ENCODE assay signal across 22 cellular contexts in the genomic region with DNA sequence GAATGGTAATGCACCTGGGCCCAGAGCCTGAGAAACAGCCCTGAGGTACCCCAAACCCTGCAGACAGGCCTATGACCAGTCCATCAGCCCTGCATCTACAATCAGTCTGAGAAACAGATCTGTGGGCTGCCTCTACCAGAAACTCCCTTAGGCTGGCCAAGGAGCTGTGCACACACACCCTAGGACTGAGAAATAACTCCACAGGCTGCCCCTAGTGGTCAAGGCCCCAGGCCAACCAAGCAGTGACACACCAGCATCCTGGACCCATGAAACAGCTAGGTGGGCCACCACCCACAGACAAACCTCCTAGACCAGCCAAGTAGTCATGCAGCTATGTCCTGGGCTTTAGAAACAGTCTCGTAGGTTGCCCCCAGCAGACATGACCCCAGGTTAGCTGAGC.
A peak's percentile ranks its signal among the peaks of the same experiment; 100 is the strongest.
DNase-seq lines count a peak whose midpoint lies in the region; ATAC-seq, FAIRE-seq and TF ChIP-seq lines count a peak whose summit lies in the region.
"Had no signal": no experiment of that assay in that cellular context is flagged by ENCODE, and none has a peak within 500 bp of the region (broad histone marks: within the 10 kb centered on the region; RNA-seq: fewer than 3 reads in every experiment).

No MANE protein-coding gene starts in this region.

- no peaks in the 10 kb centered on the region for H3K27me3 Mint-ChIP-seq in H9 (ENCODE audit: low read depth)

- H3K56ac ChIP-seq in H9 (ENCODE audit: insufficient read length, low read depth, low read length) = no peak overlapping the region

- ATAC-seq in activated CD4-positive, CD25-positive, alpha-beta regulatory T cell treated with anti-CD3 and anti-CD28 coated beads, Interleukin-2, amount 50 U/mL, for 24 hours = no peak
- ATAC-seq: activated CD8-positive, alpha-beta T cell treated with anti-CD3 and anti-CD28 coated beads, Interleukin-2, amount 10 ng/mL, durations not matched to agents 7 days and 5 days; activated T-helper 17 cell treated with anti-CD3 and anti-CD28 coated beads, Interleukin-2, amount 50 U/mL, for 72 hours had no signal

- H3K27me3 ChIP-seq in H9 (ENCODE audit: insufficient read depth, low read length) = no peaks in the 10 kb centered on the region
- H3K27me3 ChIP-seq in WERI-Rb-1 (ENCODE audit: insufficient read depth, low read depth, severe bottlenecking) = no peaks in the 10 kb centered on the region
- no peaks in the 10 kb centered on the region for H3K27me3 ChIP-seq in keratinocyte (ENCODE audit: control insufficient read depth, extremely low read depth, insufficient read depth, low read length)
- H3K27me3 ChIP-seq: adrenal gland, right atrium auricular region had no signal

- no peak overlapping the region for H4K91ac ChIP-seq in H9 (ENCODE audit: insufficient read length, low read depth, low read length)

- 0 out of 5 replicates have a peak, but pooled peaks cover 0 to 2% of the 10 kb centered on the region in 2 experiments for H3K9me3 Mint-ChIP-seq in H9

- H3T11ph ChIP-seq in H9 (ENCODE audit: low read length) = no peak overlapping the region

- no peak overlapping the region for H2BK15ac ChIP-seq in H9 (ENCODE audit: low read depth, low read length)

- no peak overlapping the region for H4K8ac ChIP-seq in H9 (replicated peaks; ENCODE audit: insufficient read length, low read depth, low read length)

- H4K20me1 ChIP-seq in H9 (ENCODE audit: control insufficient read depth, insufficient read depth, insufficient read length) = no peaks in the 10 kb centered on the region
- H4K20me1 ChIP-seq in keratinocyte (ENCODE audit: control insufficient read depth, extremely low read depth, insufficient read depth, low read length) = no peaks in the 10 kb centered on the region

- H2BK20ac ChIP-seq in H9 (ENCODE audit: low read depth, low read length, poor library complexity, severe bottlenecking) = no peak overlapping the region

- H2BK120ac ChIP-seq in H9 (ENCODE audit: low read depth, low read length, poor library complexity, severe bottlenecking) = no peak overlapping the region

- TF ChIP-seq CTCF in C4-2B (conservative IDR thresholded peaks at IDR 0.05) (peak; percentile 23), H9 (conservative IDR thresholded peaks at IDR 0.05) (peak; percentile 51), WERI-Rb-1 (IDR thresholded peaks at IDR 0.05; ENCODE audit: low read depth, low read length) (peak; percentile 34; the same call in 1 of the 2 replicates), keratinocyte (optimal IDR thresholded peaks at IDR 0.05 in 1 of 3, IDR thresholded peaks at IDR 0.05 in 1 of 3, conservative IDR thresholded peaks at IDR 0.05 in 1 of 3; ENCODE audit: extremely low read depth in 1 of 3, insufficient read depth in 2 of 3, low read length in 3 of 3) (peak in 2 of 3 experiments; percentile 17)

- H3K23me2 ChIP-seq in H9 (ENCODE audit: insufficient read length, low read depth, low read length, poor library complexity, severe bottlenecking) = no peaks in the 10 kb centered on the region

- no peak overlapping the region for H2AK5ac ChIP-seq in H9 (ENCODE audit: insufficient read length, low read length)

- H3K4me3 ChIP-seq in WERI-Rb-1 (ENCODE audit: low read depth, low read length) (no peak overlapping the region), keratinocyte (ENCODE audit: control insufficient read depth in 2 of 3, extremely low read depth in 1 of 3, insufficient read depth in 2 of 3, low read depth in 1 of 3, low read length in 3 of 3) (no peak overlapping the region)
- H3K4me3 ChIP-seq: adrenal gland, PC-9, right atrium auricular region, thoracic aorta had no signal

- H3K4me2 ChIP-seq in H9 (ENCODE audit: insufficient read depth, insufficient read length, low read length) (no peak overlapping the region), keratinocyte (ENCODE audit: control insufficient read depth, extremely low read depth, insufficient read depth, low read depth, low read length) (no peak overlapping the region)
- H3K4me2 ChIP-seq: PC-9 had no signal

- H3K23ac ChIP-seq in H9 (ENCODE audit: insufficient read length, low read depth, low read length) = no peak overlapping the region

- no peaks in the 10 kb centered on the region for H3K36me3 ChIP-seq in WERI-Rb-1
- no peaks in the 10 kb centered on the region for H3K36me3 ChIP-seq in keratinocyte (ENCODE audit: control insufficient read depth in 2 of 2, extremely low read depth in 1 of 2, insufficient read depth in 2 of 2, low read length in 2 of 2)
- H3K36me3 ChIP-seq: adrenal gland, right atrium auricular region, thoracic aorta had no signal

- WGBS in H9 (ENCODE audit: extremely low coverage, insufficient read length, low lambda C conversion rate) = no CpG with 5 or more reads among the region's 1 CpG

- H3K27ac ChIP-seq in C4-2B (no peak overlapping the region), H9 (ENCODE audit: insufficient read length, low read depth, low read length) (no peak overlapping the region), WERI-Rb-1 (no peak overlapping the region), keratinocyte (ENCODE audit: control insufficient read depth, insufficient read depth, low read length) (no peak overlapping the region)
- H3K27ac ChIP-seq: adrenal gland, PC-9, right atrium auricular region, thoracic aorta had no signal

- FAIRE-seq in keratinocyte (lab: Jason Lieb, UNC) = no peak
- FAIRE-seq: GM12892 had no signal

- no peaks in the 10 kb centered on the region for H3K36me3 Mint-ChIP-seq in H9 (ENCODE audit: insufficient read depth in 1 of 3, low read depth in 3 of 3)
- H3K36me3 Mint-ChIP-seq: CD14-positive monocyte had no signal

- H2AFZ ChIP-seq in H9 (ENCODE audit: low read length) = no peak overlapping the region
- no peak overlapping the region for H2AFZ ChIP-seq in keratinocyte (ENCODE audit: control insufficient read depth, low read length)
- H2AFZ ChIP-seq: PC-9 had no signal

- H3K4me3 Mint-ChIP-seq in H9 = no peak overlapping the region
- H3K4me3 Mint-ChIP-seq: activated CD8-positive, alpha-beta T cell treated with anti-CD3 and anti-CD28 coated beads, Interleukin-2, amount 10 ng/mL, durations not matched to agents 7 days and 5 days; activated T-helper 17 cell treated with anti-CD3 and anti-CD28 coated beads, Interleukin-2, amount 50 U/mL, for 72 hours; CD14-positive monocyte; mesothelial cell of epicardium had no signal

- no peaks in the 10 kb centered on the region; the same call in 1 of the 2 replicates for H3K4me1 ChIP-seq in H9 (ENCODE audit: insufficient read depth, low read length)
- no peaks in the 10 kb centered on the region for H3K4me1 ChIP-seq in keratinocyte (ENCODE audit: control insufficient read depth, extremely low read depth, insufficient read depth, low read length)
- H3K4me1 ChIP-seq: adrenal gland, right atrium auricular region had no signal

- no peaks in the 10 kb centered on the region for H3K9me3 ChIP-seq in H9 (ENCODE audit: control insufficient read depth, low read depth, low read length)
- no peaks in the 10 kb centered on the region for H3K9me3 ChIP-seq in WERI-Rb-1 (ENCODE audit: severe bottlenecking)
- H3K9me3 ChIP-seq in keratinocyte (ENCODE audit: control insufficient read depth, low read depth, low read length) = no peaks in the 10 kb centered on the region
- H3K9me3 ChIP-seq: adrenal gland, right atrium auricular region, thoracic aorta had no signal

- no peaks in the 10 kb centered on the region for H3K79me1 ChIP-seq in H9 (ENCODE audit: insufficient read depth, low read depth, low read length, poor library complexity, severe bottlenecking)

- H3K4me1 Mint-ChIP-seq in H9 = peaks cover 2 to 3% of the 10 kb centered on the region in 2 experiments
- H3K4me1 Mint-ChIP-seq: activated T-helper 17 cell treated with anti-CD3 and anti-CD28 coated beads, Interleukin-2, amount 50 U/mL, for 72 hours; CD14-positive monocyte; mesothelial cell of epicardium had no signal

- H2BK5ac ChIP-seq in H9 (ENCODE audit: insufficient read length, low read length) = no peak overlapping the region

- H3K18ac ChIP-seq in H9 (ENCODE audit: insufficient read length, low read depth, low read length) = no peak overlapping the region

- H3K14ac ChIP-seq in H9 (ENCODE audit: insufficient read depth, low read length) = no peak overlapping the region

- DNase-seq in H9 (peak; percentile 38), WERI-Rb-1 (no peak), keratinocyte (ENCODE audit: low read depth, low spot score) (no peak), AG20443 (ENCODE audit: low spot score) (no peak), SHP77 treated with DMSO at 0.1 percent for 48 hours (lab: John Stamatoyannopoulos, UW) (no peak), NCI-H1436 (lab: John Stamatoyannopoulos, UW) (no peak)
- DNase-seq: activated CD8-positive, alpha-beta T cell treated with anti-CD3 and anti-CD28 coated beads, Interleukin-2, amount 10 ng/mL, durations not matched to agents 7 days and 5 days; adrenal gland; cerebellar nuclear complex; DMS153; Kasumi-1; NCI-H1694; NCI-H510A treated with DMSO at 0.1 percent for 48 hours; PC-9 had no signal

- H3K79me2 ChIP-seq in H9 (ENCODE audit: insufficient read depth, low read length) (no peaks in the 10 kb centered on the region), keratinocyte (ENCODE audit: control insufficient read depth, insufficient read depth, low read length) (no peaks in the 10 kb centered on the region)

- dilution Hi-C loops in keratinocyte (cut with MboI; ENCODE audit: extremely low pct_ligation_motif_present, low sequenced_read_pairs) = no loop called here

- no peak overlapping the region for H2BK12ac ChIP-seq in H9 (ENCODE audit: insufficient read length, low read depth, low read length)

- H3K9me1 ChIP-seq in keratinocyte (ENCODE audit: control insufficient read depth, extremely low read depth, insufficient read depth, low read length) = no peaks in the 10 kb centered on the region

- H3K4ac ChIP-seq in H9 (ENCODE audit: low read depth, low read length) = no peak overlapping the region

- no peak overlapping the region for H3K27ac Mint-ChIP-seq in H9
- H3K27ac Mint-ChIP-seq: activated CD8-positive, alpha-beta T cell treated with anti-CD3 and anti-CD28 coated beads, Interleukin-2, amount 10 ng/mL, durations not matched to agents 7 days and 5 days; activated T-helper 17 cell treated with anti-CD3 and anti-CD28 coated beads, Interleukin-2, amount 50 U/mL, for 72 hours; mesothelial cell of epicardium had no signal

- no peak overlapping the region for H3K9ac ChIP-seq in H9 (ENCODE audit: extremely low read depth, insufficient read length, low read length)
- H3K9ac ChIP-seq in keratinocyte (ENCODE audit: control insufficient read depth, extremely low read depth, insufficient read depth, low read length) = no peak overlapping the region

- H4K5ac ChIP-seq in H9 (ENCODE audit: insufficient read length, low read depth, low read length) = no peak overlapping the region
